ENCODE assay signal across 1 cellular context in the genomic region with DNA sequence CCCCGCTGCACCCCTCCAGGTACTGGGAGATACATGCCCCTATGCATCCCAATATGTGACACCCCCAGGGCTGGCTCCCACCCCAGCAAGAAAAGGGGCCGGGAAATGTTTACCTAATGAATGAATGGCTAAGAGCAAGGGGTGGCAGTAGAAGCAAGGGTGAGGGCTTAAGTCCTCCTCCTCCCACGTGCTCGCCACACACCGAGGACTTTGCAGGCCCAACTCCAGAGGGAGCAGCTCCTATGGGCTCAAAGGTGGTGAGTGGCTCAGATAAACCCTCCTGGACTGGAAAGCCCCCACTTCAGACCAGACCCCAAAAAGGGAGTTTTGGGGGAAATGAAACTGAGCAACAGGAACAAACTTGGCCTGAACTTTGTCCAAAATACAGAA.
TF ChIP-seq lines count a peak whose summit lies in the region.

No MANE protein-coding gene starts in this region.

TF ChIP-seq in GM12878, 131 proteins besides CTCF, POLR2A, EP300 and RAD21 (continued from another document and continues in another):
- TF ChIP-seq, protein P1, sequence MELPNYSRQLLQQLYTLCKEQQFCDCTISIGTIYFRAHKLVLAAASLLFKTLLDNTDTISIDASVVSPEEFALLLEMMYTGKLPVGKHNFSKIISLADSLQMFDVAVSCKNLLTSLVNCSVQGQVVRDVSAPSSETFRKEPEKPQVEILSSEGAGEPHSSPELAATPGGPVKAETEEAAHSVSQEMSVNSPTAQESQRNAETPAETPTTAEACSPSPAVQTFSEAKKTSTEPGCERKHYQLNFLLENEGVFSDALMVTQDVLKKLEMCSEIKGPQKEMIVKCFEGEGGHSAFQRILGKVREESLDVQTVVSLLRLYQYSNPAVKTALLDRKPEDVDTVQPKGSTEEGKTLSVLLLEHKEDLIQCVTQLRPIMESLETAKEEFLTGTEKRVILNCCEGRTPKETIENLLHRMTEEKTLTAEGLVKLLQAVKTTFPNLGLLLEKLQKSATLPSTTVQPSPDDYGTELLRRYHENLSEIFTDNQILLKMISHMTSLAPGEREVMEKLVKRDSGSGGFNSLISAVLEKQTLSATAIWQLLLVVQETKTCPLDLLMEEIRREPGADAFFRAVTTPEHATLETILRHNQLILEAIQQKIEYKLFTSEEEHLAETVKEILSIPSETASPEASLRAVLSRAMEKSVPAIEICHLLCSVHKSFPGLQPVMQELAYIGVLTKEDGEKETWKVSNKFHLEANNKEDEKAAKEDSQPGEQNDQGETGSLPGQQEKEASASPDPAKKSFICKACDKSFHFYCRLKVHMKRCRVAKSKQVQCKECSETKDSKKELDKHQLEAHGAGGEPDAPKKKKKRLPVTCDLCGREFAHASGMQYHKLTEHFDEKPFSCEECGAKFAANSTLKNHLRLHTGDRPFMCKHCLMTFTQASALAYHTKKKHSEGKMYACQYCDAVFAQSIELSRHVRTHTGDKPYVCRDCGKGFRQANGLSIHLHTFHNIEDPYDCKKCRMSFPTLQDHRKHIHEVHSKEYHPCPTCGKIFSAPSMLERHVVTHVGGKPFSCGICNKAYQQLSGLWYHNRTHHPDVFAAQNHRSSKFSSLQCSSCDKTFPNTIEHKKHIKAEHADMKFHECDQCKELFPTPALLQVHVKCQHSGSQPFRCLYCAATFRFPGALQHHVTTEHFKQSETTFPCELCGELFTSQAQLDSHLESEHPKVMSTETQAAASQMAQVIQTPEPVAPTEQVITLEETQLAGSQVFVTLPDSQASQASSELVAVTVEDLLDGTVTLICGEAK (IDR thresholded peaks at IDR 0.05; ENCODE audit: borderline replicate concordance) = no peak
- TF ChIP-seq BMI1 (IDR thresholded peaks at IDR 0.05; ENCODE audit: borderline replicate concordance) = no peak
- peak; percentile 85 for TF ChIP-seq SPI1 (IDR thresholded peaks at IDR 0.05; ENCODE audit: borderline replicate concordance, insufficient read depth, low read depth, low read length)
- no peak for TF ChIP-seq POLR2AphosphoS2 (IDR thresholded peaks at IDR 0.05; ENCODE audit: low read depth, low read length)
- TF ChIP-seq, protein P2, sequence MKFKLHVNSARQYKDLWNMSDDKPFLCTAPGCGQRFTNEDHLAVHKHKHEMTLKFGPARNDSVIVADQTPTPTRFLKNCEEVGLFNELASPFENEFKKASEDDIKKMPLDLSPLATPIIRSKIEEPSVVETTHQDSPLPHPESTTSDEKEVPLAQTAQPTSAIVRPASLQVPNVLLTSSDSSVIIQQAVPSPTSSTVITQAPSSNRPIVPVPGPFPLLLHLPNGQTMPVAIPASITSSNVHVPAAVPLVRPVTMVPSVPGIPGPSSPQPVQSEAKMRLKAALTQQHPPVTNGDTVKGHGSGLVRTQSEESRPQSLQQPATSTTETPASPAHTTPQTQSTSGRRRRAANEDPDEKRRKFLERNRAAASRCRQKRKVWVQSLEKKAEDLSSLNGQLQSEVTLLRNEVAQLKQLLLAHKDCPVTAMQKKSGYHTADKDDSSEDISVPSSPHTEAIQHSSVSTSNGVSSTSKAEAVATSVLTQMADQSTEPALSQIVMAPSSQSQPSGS (IDR thresholded peaks at IDR 0.05; ENCODE audit: low read length) = no peak
- no peak for TF ChIP-seq GATAD2B (conservative IDR thresholded peaks at IDR 0.05; ENCODE audit: low read depth)
- no peak for TF ChIP-seq KLF5 (IDR thresholded peaks at IDR 0.05; ENCODE audit: partially characterized antibody)
- no peak for TF ChIP-seq PAX8 (IDR thresholded peaks at IDR 0.05)
- TF ChIP-seq EGR1 (IDR thresholded peaks at IDR 0.05; ENCODE audit: borderline replicate concordance in 1 of 2, low read depth in 2 of 2, low read length in 2 of 2) = 0 out of 3 replicates have a peak, but pooled peaks of 1 of the 2 experiments have one; percentile 4
- no peak for TF ChIP-seq SREBF1 (IDR thresholded peaks at IDR 0.05; ENCODE audit: low read length)
- no peak for TF ChIP-seq CBX5 (IDR thresholded peaks at IDR 0.05; ENCODE audit: low read depth)
- peak; percentile 42; the same call in 1 of the 2 replicates for TF ChIP-seq TAF1 (IDR thresholded peaks at IDR 0.05; ENCODE audit: borderline replicate concordance, low read depth, low read length)
- TF ChIP-seq YBX1 (IDR thresholded peaks at IDR 0.05) = no peak
- TF ChIP-seq, protein P3, sequence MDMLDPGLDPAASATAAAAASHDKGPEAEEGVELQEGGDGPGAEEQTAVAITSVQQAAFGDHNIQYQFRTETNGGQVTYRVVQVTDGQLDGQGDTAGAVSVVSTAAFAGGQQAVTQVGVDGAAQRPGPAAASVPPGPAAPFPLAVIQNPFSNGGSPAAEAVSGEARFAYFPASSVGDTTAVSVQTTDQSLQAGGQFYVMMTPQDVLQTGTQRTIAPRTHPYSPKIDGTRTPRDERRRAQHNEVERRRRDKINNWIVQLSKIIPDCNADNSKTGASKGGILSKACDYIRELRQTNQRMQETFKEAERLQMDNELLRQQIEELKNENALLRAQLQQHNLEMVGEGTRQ (IDR thresholded peaks at IDR 0.05; ENCODE audit: borderline replicate concordance, low read depth, low read length) = no peak; the same call in 1 of the 2 replicates
- TF ChIP-seq BCL11A (IDR thresholded peaks at IDR 0.05; ENCODE audit: low read depth, low read length) = 0 out of 2 replicates have a peak, but pooled peaks have one; percentile 18
- no peak for TF ChIP-seq NR2C1 (IDR thresholded peaks at IDR 0.05)
- TF ChIP-seq WRNIP1 (IDR thresholded peaks at IDR 0.05; ENCODE audit: borderline replicate concordance, low read depth, low read length) = no peak
- TF ChIP-seq CREB1 (IDR thresholded peaks at IDR 0.05; ENCODE audit: low read depth) = no peak
- no peak for TF ChIP-seq ZBED1 (IDR thresholded peaks at IDR 0.05; ENCODE audit: borderline replicate concordance)
- TF ChIP-seq NBN (IDR thresholded peaks at IDR 0.05) = no peak; the same call in 1 of the 2 replicates
- peak; percentile 72 to 74; a peak in 3 of 4 replicates for TF ChIP-seq BHLHE40 (IDR thresholded peaks at IDR 0.05; ENCODE audit: borderline replicate concordance in 1 of 2, low read depth in 2 of 2, low read length in 1 of 2)
- TF ChIP-seq ASH2L (IDR thresholded peaks at IDR 0.05; ENCODE audit: borderline replicate concordance, low read depth) = no peak
- TF ChIP-seq MEF2A (IDR thresholded peaks at IDR 0.05; ENCODE audit: insufficient read depth, low read depth, low read length) = no peak
- TF ChIP-seq GABPA (IDR thresholded peaks at IDR 0.05; ENCODE audit: low read depth) = no peak
- no peak; the same call in 1 of the 2 replicates for TF ChIP-seq MTA2 (IDR thresholded peaks at IDR 0.05; ENCODE audit: low read depth)
- no peak for TF ChIP-seq JUND (IDR thresholded peaks at IDR 0.05; ENCODE audit: low read depth, low read length)
- TF ChIP-seq ZNF207 (IDR thresholded peaks at IDR 0.05; ENCODE audit: borderline replicate concordance) = no peak
- TF ChIP-seq, protein P4, sequence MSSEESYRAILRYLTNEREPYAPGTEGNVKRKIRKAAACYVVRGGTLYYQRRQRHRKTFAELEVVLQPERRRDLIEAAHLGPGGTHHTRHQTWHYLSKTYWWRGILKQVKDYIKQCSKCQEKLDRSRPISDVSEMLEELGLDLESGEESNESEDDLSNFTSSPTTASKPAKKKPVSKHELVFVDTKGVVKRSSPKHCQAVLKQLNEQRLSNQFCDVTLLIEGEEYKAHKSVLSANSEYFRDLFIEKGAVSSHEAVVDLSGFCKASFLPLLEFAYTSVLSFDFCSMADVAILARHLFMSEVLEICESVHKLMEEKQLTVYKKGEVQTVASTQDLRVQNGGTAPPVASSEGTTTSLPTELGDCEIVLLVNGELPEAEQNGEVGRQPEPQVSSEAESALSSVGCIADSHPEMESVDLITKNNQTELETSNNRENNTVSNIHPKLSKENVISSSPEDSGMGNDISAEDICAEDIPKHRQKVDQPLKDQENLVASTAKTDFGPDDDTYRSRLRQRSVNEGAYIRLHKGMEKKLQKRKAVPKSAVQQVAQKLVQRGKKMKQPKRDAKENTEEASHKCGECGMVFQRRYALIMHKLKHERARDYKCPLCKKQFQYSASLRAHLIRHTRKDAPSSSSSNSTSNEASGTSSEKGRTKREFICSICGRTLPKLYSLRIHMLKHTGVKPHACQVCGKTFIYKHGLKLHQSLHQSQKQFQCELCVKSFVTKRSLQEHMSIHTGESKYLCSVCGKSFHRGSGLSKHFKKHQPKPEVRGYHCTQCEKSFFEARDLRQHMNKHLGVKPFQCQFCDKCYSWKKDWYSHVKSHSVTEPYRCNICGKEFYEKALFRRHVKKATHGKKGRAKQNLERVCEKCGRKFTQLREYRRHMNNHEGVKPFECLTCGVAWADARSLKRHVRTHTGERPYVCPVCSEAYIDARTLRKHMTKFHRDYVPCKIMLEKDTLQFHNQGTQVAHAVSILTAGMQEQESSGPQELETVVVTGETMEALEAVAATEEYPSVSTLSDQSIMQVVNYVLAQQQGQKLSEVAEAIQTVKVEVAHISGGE (CRISPR knock-in tag; IDR thresholded peaks at IDR 0.05) = no peak
- TF ChIP-seq, protein P5, sequence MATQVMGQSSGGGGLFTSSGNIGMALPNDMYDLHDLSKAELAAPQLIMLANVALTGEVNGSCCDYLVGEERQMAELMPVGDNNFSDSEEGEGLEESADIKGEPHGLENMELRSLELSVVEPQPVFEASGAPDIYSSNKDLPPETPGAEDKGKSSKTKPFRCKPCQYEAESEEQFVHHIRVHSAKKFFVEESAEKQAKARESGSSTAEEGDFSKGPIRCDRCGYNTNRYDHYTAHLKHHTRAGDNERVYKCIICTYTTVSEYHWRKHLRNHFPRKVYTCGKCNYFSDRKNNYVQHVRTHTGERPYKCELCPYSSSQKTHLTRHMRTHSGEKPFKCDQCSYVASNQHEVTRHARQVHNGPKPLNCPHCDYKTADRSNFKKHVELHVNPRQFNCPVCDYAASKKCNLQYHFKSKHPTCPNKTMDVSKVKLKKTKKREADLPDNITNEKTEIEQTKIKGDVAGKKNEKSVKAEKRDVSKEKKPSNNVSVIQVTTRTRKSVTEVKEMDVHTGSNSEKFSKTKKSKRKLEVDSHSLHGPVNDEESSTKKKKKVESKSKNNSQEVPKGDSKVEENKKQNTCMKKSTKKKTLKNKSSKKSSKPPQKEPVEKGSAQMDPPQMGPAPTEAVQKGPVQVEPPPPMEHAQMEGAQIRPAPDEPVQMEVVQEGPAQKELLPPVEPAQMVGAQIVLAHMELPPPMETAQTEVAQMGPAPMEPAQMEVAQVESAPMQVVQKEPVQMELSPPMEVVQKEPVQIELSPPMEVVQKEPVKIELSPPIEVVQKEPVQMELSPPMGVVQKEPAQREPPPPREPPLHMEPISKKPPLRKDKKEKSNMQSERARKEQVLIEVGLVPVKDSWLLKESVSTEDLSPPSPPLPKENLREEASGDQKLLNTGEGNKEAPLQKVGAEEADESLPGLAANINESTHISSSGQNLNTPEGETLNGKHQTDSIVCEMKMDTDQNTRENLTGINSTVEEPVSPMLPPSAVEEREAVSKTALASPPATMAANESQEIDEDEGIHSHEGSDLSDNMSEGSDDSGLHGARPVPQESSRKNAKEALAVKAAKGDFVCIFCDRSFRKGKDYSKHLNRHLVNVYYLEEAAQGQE (IDR thresholded peaks at IDR 0.05; ENCODE audit: low read depth, low read length) = no peak
- TF ChIP-seq, protein P6, sequence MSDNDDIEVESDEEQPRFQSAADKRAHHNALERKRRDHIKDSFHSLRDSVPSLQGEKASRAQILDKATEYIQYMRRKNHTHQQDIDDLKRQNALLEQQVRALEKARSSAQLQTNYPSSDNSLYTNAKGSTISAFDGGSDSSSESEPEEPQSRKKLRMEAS (IDR thresholded peaks at IDR 0.05; ENCODE audit: low read depth, low read length) = peak; percentile 93
- no peak for TF ChIP-seq STAT1 (conservative IDR thresholded peaks at IDR 0.05)
- TF ChIP-seq EED (IDR thresholded peaks at IDR 0.05; ENCODE audit: low read depth) = peak; percentile 84
- no peak for TF ChIP-seq CBX3 (IDR thresholded peaks at IDR 0.05; ENCODE audit: borderline replicate concordance, low read depth)
- TF ChIP-seq, protein P7, sequence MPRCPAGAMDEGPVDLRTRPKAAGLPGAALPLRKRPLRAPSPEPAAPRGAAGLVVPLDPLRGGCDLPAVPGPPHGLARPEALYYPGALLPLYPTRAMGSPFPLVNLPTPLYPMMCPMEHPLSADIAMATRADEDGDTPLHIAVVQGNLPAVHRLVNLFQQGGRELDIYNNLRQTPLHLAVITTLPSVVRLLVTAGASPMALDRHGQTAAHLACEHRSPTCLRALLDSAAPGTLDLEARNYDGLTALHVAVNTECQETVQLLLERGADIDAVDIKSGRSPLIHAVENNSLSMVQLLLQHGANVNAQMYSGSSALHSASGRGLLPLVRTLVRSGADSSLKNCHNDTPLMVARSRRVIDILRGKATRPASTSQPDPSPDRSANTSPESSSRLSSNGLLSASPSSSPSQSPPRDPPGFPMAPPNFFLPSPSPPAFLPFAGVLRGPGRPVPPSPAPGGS (IDR thresholded peaks at IDR 0.05; ENCODE audit: borderline replicate concordance, insufficient read depth, low read depth, low read length, poor library complexity, severe bottlenecking) = no peak
- TF ChIP-seq POU2F2 (IDR thresholded peaks at IDR 0.05; ENCODE audit: borderline replicate concordance, low read depth, low read length) = 0 out of 3 replicates have a peak, but pooled peaks have one; percentile 17
- no peak for TF ChIP-seq SUPT20H (IDR thresholded peaks at IDR 0.05; ENCODE audit: borderline replicate concordance, control insufficient read depth, low read depth, low read length)
- no peak for TF ChIP-seq SMARCA5 (IDR thresholded peaks at IDR 0.05)
- no peak for TF ChIP-seq TCF12 (IDR thresholded peaks at IDR 0.05; ENCODE audit: low read depth, low read length)
- no peak for TF ChIP-seq BACH1 (IDR thresholded peaks at IDR 0.05; ENCODE audit: borderline replicate concordance)
- peak; percentile 92 for TF ChIP-seq IKZF1 (conservative IDR thresholded peaks at IDR 0.05)
- peak; percentile 80 for TF ChIP-seq MXI1 (IDR thresholded peaks at IDR 0.05; ENCODE audit: low read depth, low read length)
- no peak for TF ChIP-seq NR2C2 (IDR thresholded peaks at IDR 0.05; ENCODE audit: borderline replicate concordance, control insufficient read depth, insufficient read length, low read depth)
- TF ChIP-seq, protein P8, sequence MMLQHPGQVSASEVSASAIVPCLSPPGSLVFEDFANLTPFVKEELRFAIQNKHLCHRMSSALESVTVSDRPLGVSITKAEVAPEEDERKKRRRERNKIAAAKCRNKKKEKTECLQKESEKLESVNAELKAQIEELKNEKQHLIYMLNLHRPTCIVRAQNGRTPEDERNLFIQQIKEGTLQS (IDR thresholded peaks at IDR 0.05; ENCODE audit: borderline replicate concordance, extremely low read depth, low read depth, low read length) = no peak
- no peak for TF ChIP-seq MYB (IDR thresholded peaks at IDR 0.05; ENCODE audit: borderline replicate concordance, low read depth, low read length)
- TF ChIP-seq ATF7 (IDR thresholded peaks at IDR 0.05; ENCODE audit: low read depth) = no peak
- TF ChIP-seq RCOR1 (conservative IDR thresholded peaks at IDR 0.05; ENCODE audit: low read depth, low read length) = no peak
- peak; percentile 78 for TF ChIP-seq RUNX3 (IDR thresholded peaks at IDR 0.05; ENCODE audit: low read length)
- no peak for TF ChIP-seq ZNF622 (IDR thresholded peaks at IDR 0.05)
- TF ChIP-seq SP1 (IDR thresholded peaks at IDR 0.05; ENCODE audit: low read depth, low read length) = peak; percentile 6
- TF ChIP-seq JUNB (IDR thresholded peaks at IDR 0.05) = no peak
- TF ChIP-seq STAT3 (IDR thresholded peaks at IDR 0.05; ENCODE audit: low read depth, low read length) = no peak
- peak; percentile 69 to 77; a peak in 3 of 4 replicates for TF ChIP-seq IKZF2 (IDR thresholded peaks at IDR 0.05)
- no peak for TF ChIP-seq CREM (IDR thresholded peaks at IDR 0.05; ENCODE audit: low read depth)
- TF ChIP-seq RAD51 (IDR thresholded peaks at IDR 0.05) = peak; percentile 65; the same call in 1 of the 2 replicates
